ENCODE assay signal across 22 cellular contexts in genomic region chr17:74117999-74118421, GRCh38.
DNase-seq lines count a peak whose midpoint lies in the region; ATAC-seq and TF ChIP-seq lines count a peak whose summit lies in the region.
"Had no signal": no experiment of that assay in that cellular context is flagged by ENCODE, and none has a peak within 500 bp of the region (broad histone marks: within the 10 kb centered on the region; RNA-seq: fewer than 3 reads in every experiment).

No MANE protein-coding gene starts in this region.

- peak; percentile 53 for DNase-seq in DMS 273 (lab: John Stamatoyannopoulos, UW; ENCODE audit: unreplicated experiment)
- DNase-seq in DMS 273 treated with DMSO at 0.1 percent for 48 hours (lab: John Stamatoyannopoulos, UW), result no peak
- peak; percentile 41 for DNase-seq in NCI-H82 treated with DMSO at 0.1 percent for 48 hours (lab: John Stamatoyannopoulos, UW; ENCODE audit: unreplicated experiment)
- peak; percentile 20 for DNase-seq in iPS DF 6.9 (ENCODE audit: low read depth, low spot score)
- peak; percentile 20 for DNase-seq in sigmoid colon
- DNase-seq in colonic mucosa, result no peak
- DNase-seq in foreskin keratinocyte, result no peak
- DNase-seq in glomerular visceral epithelial cell (ENCODE audit: extremely low spot score), result no peak
- DNase-seq: activated CD4-positive, alpha-beta T cell treated with anti-CD3 and anti-CD28 coated beads, Interleukin-2, amount 50 U/mL, for 4 hours; activated naive CD4-positive, alpha-beta T cell treated with Interleukin-2 at 50 U/mL for 16 hours; activated T-cell treated with anti-CD3 and anti-CD28 coated beads for 4 hours; aorta; immature natural killer cell; lower lobe of right lung; MG63; naive B cell; NCI-H2081; NCI-H526 treated with DMSO at 0.1 percent for 48 hours; transverse colon had no signal

- H3K27me3 ChIP-seq in iPS DF 6.9 (ENCODE audit: control insufficient read depth, insufficient read depth, low read length) (no peaks in the 10 kb centered on the region), sigmoid colon (peaks cover 0 to 31% (median 6%) of the 10 kb centered on the region in 3 donors), colonic mucosa (no peaks in the 10 kb centered on the region), foreskin keratinocyte (no peaks in the 10 kb centered on the region)

- H3K27ac ChIP-seq in iPS DF 6.9 (ENCODE audit: low read length) (no peak overlapping the region), sigmoid colon (no peak overlapping the region), colonic mucosa (no peak overlapping the region), foreskin keratinocyte (no peak overlapping the region)
- H3K27ac ChIP-seq: 22Rv1, lower lobe of right lung, prostate gland, transverse colon had no signal

- TF ChIP-seq EP300 in sigmoid colon (IDR thresholded peaks at IDR 0.05), result no peak

- TF ChIP-seq CTCF in sigmoid colon (IDR thresholded peaks at IDR 0.05) (no peak), colonic mucosa (IDR thresholded peaks at IDR 0.05) (no peak), foreskin keratinocyte (conservative IDR thresholded peaks at IDR 0.05) (no peak)

- no peak for ATAC-seq in foreskin keratinocyte
- ATAC-seq: lower lobe of right lung; stimulated activated memory B cell treated with anti-CD40 and anti-IgM and Interleukin-4, amounts not matched to agents 10 μg/mL and 1 μg/mL and 100 μg/mL, for 72 hours had no signal

- peaks cover 14% of the 10 kb centered on the region for H3K4me1 ChIP-seq in iPS DF 6.9 (ENCODE audit: control insufficient read depth, insufficient read depth, low read length)
- no peaks in the 10 kb centered on the region for H3K4me1 ChIP-seq in sigmoid colon
- H3K4me1 ChIP-seq in colonic mucosa, result no peaks in the 10 kb centered on the region
- H3K4me1 ChIP-seq in foreskin keratinocyte, result no peaks in the 10 kb centered on the region
- H3K4me1 ChIP-seq: lower lobe of right lung, prostate gland, transverse colon had no signal

- H3K9me3 ChIP-seq in iPS DF 6.9 (ENCODE audit: control insufficient read depth, insufficient read depth, low read length) (no peaks in the 10 kb centered on the region), sigmoid colon (peaks cover 0 to 3% (median 0%) of the 10 kb centered on the region in 4 donors), colonic mucosa (no peaks in the 10 kb centered on the region)
- H3K9me3 ChIP-seq: lower lobe of right lung, prostate gland, transverse colon had no signal

- no peak for TF ChIP-seq POLR2A in sigmoid colon (IDR thresholded peaks at IDR 0.05)

- WGBS in iPS DF 6.9 (ENCODE audit: insufficient coverage, insufficient read length), result no CpG with 5 or more reads among the region's 5 CpGs
- 70 to 71% methylated on average over 5 of the region's 5 CpGs for WGBS in sigmoid colon, 2 donors

- intact Hi-C loops in sigmoid colon (cut with DNase I), result no loop called here
- intact Hi-C loops in colonic mucosa (cut with DNase I), result no loop called here

- H3K4me3 ChIP-seq in iPS DF 6.9 (ENCODE audit: low read length) (no peak overlapping the region), sigmoid colon (no peak overlapping the region), colonic mucosa (no peak overlapping the region)
- H3K4me3 ChIP-seq: lower lobe of right lung, MG63, prostate gland, transverse colon had no signal

- H3K9ac ChIP-seq in colonic mucosa (ENCODE audit: low read depth in 2 of 2, low read length in 2 of 2), result no peak overlapping the region

- H3K36me3 ChIP-seq in iPS DF 6.9 (ENCODE audit: control insufficient read depth, insufficient read depth, low read length) (no peaks in the 10 kb centered on the region), sigmoid colon (no peaks in the 10 kb centered on the region), colonic mucosa (no peaks in the 10 kb centered on the region)
- H3K36me3 ChIP-seq: lower lobe of right lung, MG63, prostate gland, transverse colon had no signal

Comparison
In these comparisons a context has a peak if more than half of its experiments do, and no peak if none do; other contexts are left out.
1. DNase-seq: peak in DMS 273 (single experiment), NCI-H82 treated with DMSO at 0.1 percent for 48 hours (single experiment), iPS DF 6.9 (single experiment) and sigmoid colon (single experiment); none in DMS 273 treated with DMSO at 0.1 percent for 48 hours (single experiment), colonic mucosa (single experiment), foreskin keratinocyte (0 of 2) and glomerular visceral epithelial cell (single experiment).